Comparison of ENCODE assay signal across 2 cellular contexts in genomic region chr7:1055084-1055450, GRCh38.
TF ChIP-seq lines count a peak whose summit lies in the region.

No MANE protein-coding gene starts in this region.

TF ChIP-seq in liver, 16 proteins besides CTCF, POLR2A, EP300 and RAD21 (continued from another document):
- no peak for TF ChIP-seq REST (IDR thresholded peaks at IDR 0.05)
- TF ChIP-seq, protein P1, sequence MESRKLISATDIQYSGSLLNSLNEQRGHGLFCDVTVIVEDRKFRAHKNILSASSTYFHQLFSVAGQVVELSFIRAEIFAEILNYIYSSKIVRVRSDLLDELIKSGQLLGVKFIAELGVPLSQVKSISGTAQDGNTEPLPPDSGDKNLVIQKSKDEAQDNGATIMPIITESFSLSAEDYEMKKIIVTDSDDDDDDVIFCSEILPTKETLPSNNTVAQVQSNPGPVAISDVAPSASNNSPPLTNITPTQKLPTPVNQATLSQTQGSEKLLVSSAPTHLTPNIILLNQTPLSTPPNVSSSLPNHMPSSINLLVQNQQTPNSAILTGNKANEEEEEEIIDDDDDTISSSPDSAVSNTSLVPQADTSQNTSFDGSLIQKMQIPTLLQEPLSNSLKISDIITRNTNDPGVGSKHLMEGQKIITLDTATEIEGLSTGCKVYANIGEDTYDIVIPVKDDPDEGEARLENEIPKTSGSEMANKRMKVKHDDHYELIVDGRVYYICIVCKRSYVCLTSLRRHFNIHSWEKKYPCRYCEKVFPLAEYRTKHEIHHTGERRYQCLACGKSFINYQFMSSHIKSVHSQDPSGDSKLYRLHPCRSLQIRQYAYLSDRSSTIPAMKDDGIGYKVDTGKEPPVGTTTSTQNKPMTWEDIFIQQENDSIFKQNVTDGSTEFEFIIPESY (IDR thresholded peaks at IDR 0.05): no peak
- TF ChIP-seq GABPA (IDR thresholded peaks at IDR 0.05 in 1 of 2, conservative IDR thresholded peaks at IDR 0.05 in 1 of 2): no peak

TF ChIP-seq in HepG2, 621 proteins besides CTCF, POLR2A, EP300 and RAD21 (continued from another document):
- TF ChIP-seq NR1H2 (CRISPR knock-in tag; IDR thresholded peaks at IDR 0.05; ENCODE audit: borderline replicate concordance, low read depth): no peak
- TF ChIP-seq AKNA (CRISPR knock-in tag; IDR thresholded peaks at IDR 0.05; ENCODE audit: borderline replicate concordance): no peak
- TF ChIP-seq ZNF550 (CRISPR knock-in tag; IDR thresholded peaks at IDR 0.05; ENCODE audit: borderline replicate concordance): no peak
